8 cellular contexts compared by ENCODE assay signal in genomic region chr11:82970507-82971083, GRCh38.
DNase-seq lines count a peak whose midpoint lies in the region; ATAC-seq, FAIRE-seq and TF ChIP-seq lines count a peak whose summit lies in the region.
"Not testable (repeated sequence)": the region's sequence is repeated elsewhere in the genome, so short reads cannot be mapped to it uniquely, and the experiment has no call there.

No MANE protein-coding gene starts in this region.

- TF ChIP-seq EP300 in GM12878 (IDR thresholded peaks at IDR 0.05; ENCODE audit: borderline replicate concordance in 1 of 2, control insufficient read depth in 1 of 2, low read depth in 2 of 2, low read length in 2 of 2) = not testable (repeated sequence)

- not testable (repeated sequence) for H3K9ac ChIP-seq in Karpas-422 (ENCODE audit: low read length); GM12878 (ENCODE audit: control insufficient read depth, insufficient read depth, low read length); mucosa of rectum (ENCODE audit: low read depth in 1 of 2, low read length in 2 of 2)
- H3K9ac ChIP-seq in OCI-LY3 (ENCODE audit: low read length) = peak overlapping the region; percentile 78

- WGBS in GM12878 (ENCODE audit: insufficient coverage, insufficient replicate concordance, low lambda C conversion rate, missing lambda C conversion rate) = 45% methylated on average over 57 of the region's 60 CpGs
- WGBS in testis, 2 donors = 59 to 73% methylated on average over 7 to 55 of the region's 60 CpGs

- TF ChIP-seq POLR2A in GM12878 (IDR thresholded peaks at IDR 0.05; ENCODE audit: low read depth, low read length); testis (IDR thresholded peaks at IDR 0.05): not testable (repeated sequence)

- not testable (repeated sequence) for FAIRE-seq in GM12878 (lab: Jason Lieb, UNC)

- H3K4me1 ChIP-seq in Karpas-422 (ENCODE audit: low read length) (peaks cover 13% of the 10 kb centered on the region), OCI-LY3 (ENCODE audit: low read length) (peaks cover 79% of the 10 kb centered on the region), GM12878 (ENCODE audit: control insufficient read depth, insufficient read depth, low read length) (peaks cover 41% of the 10 kb centered on the region)
- H3K4me1 ChIP-seq in mucosa of rectum (ENCODE audit: control insufficient read depth in 2 of 2, insufficient read depth in 2 of 2, low read length in 2 of 2); testis: not testable (repeated sequence)

- peak; percentile 46 for DNase-seq in D341Med (ENCODE audit: low spot score)
- DNase-seq in Karpas-422; GM12878 (ENCODE audit: low read depth, low spot score); fibroblast of villous mesenchyme (ENCODE audit: low read depth); testis: not testable (repeated sequence)
- peak; percentile 27 for DNase-seq in activated CD4-positive, alpha-beta memory T cell treated with anti-CD3 and anti-CD28 coated beads, Interleukin-2, amount 10 ng/mL, durations not matched to agents 7 days and 5 days

- CTCF ChIA-PET in activated CD4-positive, alpha-beta memory T cell treated with anti-CD3 and anti-CD28 coated beads, Interleukin-2, amount 10 ng/mL, durations not matched to agents 7 days and 5 days (lab: Charles Lee) = interaction anchor here (1.2 kb wide), 1 partner anchor 10 kb away, joined by 5 read pairs; no protein-coding TSS in a partner anchor
- CTCF ChIA-PET in GM12878 (lab: Yijun Ruan, JAX) = interaction anchor here (0.9 to 2.3 kb wide), 10 partner anchors 9 to 93 kb away, joined by 3 to 9 read pairs (median 4); no protein-coding TSS in a partner anchor

- TF ChIP-seq RAD21 in GM12878 (IDR thresholded peaks at IDR 0.05; ENCODE audit: insufficient read depth, low read depth, low read length) = not testable (repeated sequence)

- H4K20me1 ChIP-seq in Karpas-422 (ENCODE audit: insufficient read depth, low read depth, low read length); OCI-LY3 (ENCODE audit: insufficient read depth, low read length); GM12878 (ENCODE audit: control insufficient read depth, insufficient read depth): not testable (repeated sequence)

- H3K27me3 ChIP-seq in Karpas-422 (ENCODE audit: low read length); OCI-LY3 (ENCODE audit: low read depth, low read length); GM12878 (replicated peaks in 1 of 2; ENCODE audit: control insufficient read depth in 2 of 2, insufficient read depth in 2 of 2, low read length in 1 of 2); mucosa of rectum (ENCODE audit: control insufficient read depth in 2 of 2, insufficient read depth in 2 of 2, low read length in 2 of 2); testis: not testable (repeated sequence)

- not testable (repeated sequence) for H3K4me3 Mint-ChIP-seq in activated CD4-positive, alpha-beta memory T cell treated with anti-CD3 and anti-CD28 coated beads, Interleukin-2, amount 10 ng/mL, durations not matched to agents 7 days and 5 days

- not testable (repeated sequence) for H2AFZ ChIP-seq in Karpas-422 (ENCODE audit: low read length); OCI-LY3 (ENCODE audit: low read depth, low read length); GM12878 (ENCODE audit: control insufficient read depth, low read depth, low read length)

- POLR2A ChIA-PET in activated CD4-positive, alpha-beta memory T cell treated with anti-CD3 and anti-CD28 coated beads, Interleukin-2, amount 10 ng/mL, durations not matched to agents 7 days and 5 days (lab: Charles Lee) = interaction anchor here (1.2 to 3.2 kb wide), 12 partner anchors 10 to 189 kb away, joined by 3 to 17 read pairs (median 6); partner anchors contain the start of genes DDIAS, PCF11, PRCP and RAB30
- POLR2A ChIA-PET in GM12878 (lab: Charles Lee) = interaction anchor here (1.0 to 4.5 kb wide), 12 partner anchors 9 to 101 kb away, joined by 3 to 25 read pairs (median 6); partner anchors contain the start of gene RAB30

- intact Hi-C loops in GM12878 (cut with micrococcal nuclease; ENCODE audit: unreplicated experiment) = loop anchor here (1.0 to 5.0 kb wide), 3 partner anchors 43 to 186 kb away; partner anchors contain the start of gene PCF11
- intact Hi-C loops in testis (cut with DNase I; ENCODE audit: low total_unique reads) = not testable (repeated sequence)

- BruUV-seq in GM12878 (replicated peaks; lab: Mats Ljungman, UMichigan) = not testable (repeated sequence)

- H3K9me3 Mint-ChIP-seq in activated CD4-positive, alpha-beta memory T cell treated with anti-CD3 and anti-CD28 coated beads, Interleukin-2, amount 10 ng/mL, durations not matched to agents 7 days and 5 days = not testable (repeated sequence)

- peaks cover 11% of the 10 kb centered on the region for H3K27me3 Mint-ChIP-seq in activated CD4-positive, alpha-beta memory T cell treated with anti-CD3 and anti-CD28 coated beads, Interleukin-2, amount 10 ng/mL, durations not matched to agents 7 days and 5 days

- H3K27ac ChIP-seq in Karpas-422 (ENCODE audit: low read length) (peak overlapping the region; percentile 64), OCI-LY3 (ENCODE audit: low read length) (peak overlapping the region; percentile 91), GM12878 (ENCODE audit: control insufficient read depth, insufficient read depth) (peak overlapping the region; percentile 85), mucosa of rectum (ENCODE audit: low read depth in 2 of 2, low read length in 2 of 2) (peak overlapping the region; percentile 37 to 49)
- not testable (repeated sequence) for H3K27ac ChIP-seq in testis

- H3K4me3 ChIP-seq in Karpas-422 (ENCODE audit: low read length); GM12878; mucosa of rectum (ENCODE audit: low read length in 2 of 2): not testable (repeated sequence)
- H3K4me3 ChIP-seq in OCI-LY3 (ENCODE audit: low read length) (peak overlapping the region; percentile 69), fibroblast of villous mesenchyme (ENCODE audit: low read depth, low read length) (peak overlapping the region; percentile 12), testis (peak overlapping the region; percentile 36 to 45)

- H3K79me2 ChIP-seq in Karpas-422 (ENCODE audit: low read length); GM12878 (ENCODE audit: control insufficient read depth, insufficient read depth, low read length): not testable (repeated sequence)
- peaks cover 71% of the 10 kb centered on the region for H3K79me2 ChIP-seq in OCI-LY3 (ENCODE audit: low read length)

- TF ChIP-seq CTCF in OCI-LY3 (IDR thresholded peaks at IDR 0.05; ENCODE audit: low read depth, low read length); GM12878 (IDR thresholded peaks at IDR 0.05 in 2 of 3, conservative IDR thresholded peaks at IDR 0.05 in 1 of 3; ENCODE audit: control insufficient read depth in 2 of 3, extremely low read depth in 1 of 3, insufficient read depth in 1 of 3, low read depth in 3 of 3, low read length in 3 of 3); fibroblast of villous mesenchyme (IDR thresholded peaks at IDR 0.05; ENCODE audit: insufficient read depth, low read depth, low read length); testis (IDR thresholded peaks at IDR 0.05): not testable (repeated sequence)

- not testable (repeated sequence) for H3K27ac Mint-ChIP-seq in activated CD4-positive, alpha-beta memory T cell treated with anti-CD3 and anti-CD28 coated beads, Interleukin-2, amount 10 ng/mL, durations not matched to agents 7 days and 5 days

- in situ Hi-C loops in GM12878 (cut with MboI) = not testable (repeated sequence)

- RAD21 ChIA-PET in GM12878 (lab: Charles Lee; ENCODE audit: unreplicated experiment) = interaction anchor here (0.8 to 2.3 kb wide), 26 partner anchors 10 to 279 kb away, joined by 3 to 16 read pairs (median 7); partner anchors contain the start of genes PCF11 and RAB30

- SMC1A ChIA-PET in GM12878 (lab: Charles Lee; ENCODE audit: uncharacterized antibody, unreplicated experiment) = interaction anchor here (0.9 to 4.5 kb wide), 17 partner anchors 10 to 280 kb away, joined by 3 to 51 read pairs (median 8); partner anchors contain the start of gene RAB30

- not testable (repeated sequence) for H3K36me3 Mint-ChIP-seq in activated CD4-positive, alpha-beta memory T cell treated with anti-CD3 and anti-CD28 coated beads, Interleukin-2, amount 10 ng/mL, durations not matched to agents 7 days and 5 days (ENCODE audit: low read depth)

- not testable (repeated sequence) for H3K9me2 ChIP-seq in Karpas-422 (replicated peaks; ENCODE audit: insufficient read depth, low read length)

- peaks cover 13% of the 10 kb centered on the region for H3K4me1 Mint-ChIP-seq in activated CD4-positive, alpha-beta memory T cell treated with anti-CD3 and anti-CD28 coated beads, Interleukin-2, amount 10 ng/mL, durations not matched to agents 7 days and 5 days

- H3K36me3 ChIP-seq in Karpas-422 (ENCODE audit: insufficient read depth, low read length); GM12878 (ENCODE audit: control insufficient read depth in 2 of 2, insufficient read depth in 2 of 2, low read length in 1 of 2); mucosa of rectum (ENCODE audit: control insufficient read depth in 2 of 2, insufficient read depth in 2 of 2, low read length in 2 of 2); testis (ENCODE audit: low read depth, missing control alignments): not testable (repeated sequence)
- H3K36me3 ChIP-seq in OCI-LY3 (replicated peaks; ENCODE audit: low read depth, low read length) = peaks cover 34% of the 10 kb centered on the region

- not testable (repeated sequence) for H3K9me3 ChIP-seq in Karpas-422 (ENCODE audit: low read length); OCI-LY3 (ENCODE audit: insufficient read depth, low read length); GM12878 (replicated peaks; ENCODE audit: control insufficient read depth, insufficient read depth, low read length); mucosa of rectum (ENCODE audit: control insufficient read depth in 2 of 2, low read length in 2 of 2); testis

- H3K4me2 ChIP-seq in Karpas-422 (ENCODE audit: low read depth, low read length, poor library complexity, severe bottlenecking) = not testable (repeated sequence)
- H3K4me2 ChIP-seq in OCI-LY3 (ENCODE audit: low read length) (peak overlapping the region; percentile 74), GM12878 (ENCODE audit: control insufficient read depth, insufficient read depth) (peak overlapping the region; percentile 67; the same call in 1 of the 2 replicates)

- ATAC-seq in GM12878 = not testable (repeated sequence)
